12 cellular contexts compared by ENCODE assay signal in genomic region chr18:69257861-69258458, GRCh38.
DNase-seq lines count a peak whose midpoint lies in the region; TF ChIP-seq lines count a peak whose summit lies in the region.
"Had no signal": no experiment of that assay in that cellular context is flagged by ENCODE, and none has a peak within 500 bp of the region (broad histone marks: within the 10 kb centered on the region; RNA-seq: fewer than 3 reads in every experiment).

No MANE protein-coding gene starts in this region.

- no peaks in the 10 kb centered on the region for H3K27me3 ChIP-seq in trophoblast cell (ENCODE audit: insufficient read depth, low read length)
- no peaks in the 10 kb centered on the region for H3K27me3 ChIP-seq in ovary
- H3K27me3 ChIP-seq: right atrium auricular region, tibial nerve had no signal

- TF ChIP-seq EP300 in ovary (IDR thresholded peaks at IDR 0.05): no peak

- no peak overlapping the region for H2AK5ac ChIP-seq in trophoblast cell (ENCODE audit: low read length)

- H3K36me3 ChIP-seq in trophoblast cell (ENCODE audit: control insufficient read depth in 1 of 2, insufficient read depth in 2 of 2, low read length in 2 of 2) (no peaks in the 10 kb centered on the region), ovary (no peaks in the 10 kb centered on the region)
- H3K36me3 ChIP-seq: right atrium auricular region, tibial nerve had no signal

- H3K9ac ChIP-seq in trophoblast cell (ENCODE audit: low read length): no peak overlapping the region

- no peak overlapping the region for H3K27ac Mint-ChIP-seq in activated naive CD8-positive, alpha-beta T cell treated with anti-CD3 and anti-CD28 coated beads for 36 hours

- no peak overlapping the region for H2BK12ac ChIP-seq in trophoblast cell (ENCODE audit: low read length)

- H3K4ac ChIP-seq in trophoblast cell (ENCODE audit: low read depth, low read length): no peak overlapping the region

- no peak overlapping the region for H3K27ac ChIP-seq in trophoblast cell (ENCODE audit: low read depth, low read length)
- H3K27ac ChIP-seq in ovary: no peak overlapping the region
- H3K27ac ChIP-seq: right atrium auricular region, tibial nerve had no signal

- no peaks in the 10 kb centered on the region for H3K36me3 Mint-ChIP-seq in activated naive CD8-positive, alpha-beta T cell treated with anti-CD3 and anti-CD28 coated beads for 36 hours

- no peak overlapping the region for H2AFZ ChIP-seq in trophoblast cell (ENCODE audit: insufficient read depth, low read length, poor library complexity)

- TF ChIP-seq POLR2A in ovary (IDR thresholded peaks at IDR 0.05): no peak

- TF ChIP-seq CTCF in epithelial cell of esophagus (IDR thresholded peaks at IDR 0.05; ENCODE audit: insufficient read depth, low read depth, low read length, missing control alignments) (no peak), ovary (IDR thresholded peaks at IDR 0.05) (no peak)

- H3K9me3 Mint-ChIP-seq in activated naive CD8-positive, alpha-beta T cell treated with anti-CD3 and anti-CD28 coated beads for 36 hours: peaks cover 5% of the 10 kb centered on the region

- no CpG with 5 or more reads among the region's 7 CpGs for WGBS in trophoblast cell (ENCODE audit: extremely low coverage, insufficient coverage, insufficient read length)
- 83 to 90% (median 86%) methylated on average over 7 of the region's 7 CpGs for WGBS in ovary, 3 donors

- H3K27me3 Mint-ChIP-seq in activated naive CD8-positive, alpha-beta T cell treated with anti-CD3 and anti-CD28 coated beads for 36 hours: no peaks in the 10 kb centered on the region

- H3K4me1 ChIP-seq in trophoblast cell (ENCODE audit: control insufficient read depth in 1 of 2, insufficient read depth in 2 of 2, low read length in 2 of 2) (no peaks in the 10 kb centered on the region), ovary (ENCODE audit: insufficient read depth) (no peaks in the 10 kb centered on the region)
- H3K4me1 ChIP-seq: right atrium auricular region, tibial nerve had no signal

- no peak overlapping the region for H4K91ac ChIP-seq in trophoblast cell (ENCODE audit: low read depth, low read length)

- H3K79me1 ChIP-seq in trophoblast cell (ENCODE audit: low read length): no peaks in the 10 kb centered on the region

- H3K14ac ChIP-seq in trophoblast cell (ENCODE audit: low read length): no peak overlapping the region

- no peak overlapping the region for H3K4me2 ChIP-seq in trophoblast cell (ENCODE audit: low read length)

- no peak overlapping the region for H4K8ac ChIP-seq in trophoblast cell (ENCODE audit: low read depth, low read length)

- no peak overlapping the region for H3K23ac ChIP-seq in trophoblast cell (ENCODE audit: low read length)

- no peaks in the 10 kb centered on the region for H3K4me1 Mint-ChIP-seq in activated naive CD8-positive, alpha-beta T cell treated with anti-CD3 and anti-CD28 coated beads for 36 hours

- no peak overlapping the region for H2BK5ac ChIP-seq in trophoblast cell (ENCODE audit: low read depth, low read length, poor library complexity)

- H2BK120ac ChIP-seq in trophoblast cell (ENCODE audit: insufficient read depth, low read length, poor library complexity): no peak overlapping the region

- DNase-seq in GM04504 (ENCODE audit: low read depth) (peak; percentile 90), NCI-H69 (lab: John Stamatoyannopoulos, UW) (peak; percentile 42), epithelial cell of esophagus (ENCODE audit: low read depth) (peak; percentile 82), trophoblast cell (peak; percentile 17 to 51), ovary (no peak), activated gamma-delta T cell treated with Interleukin-2 at 50 U/mL for 16 hours (no peak)
- no peak for DNase-seq in activated effector memory CD4-positive, alpha-beta T cell treated with Interleukin-2 at 50 U/mL for 16 hours
- DNase-seq in activated naive CD8-positive, alpha-beta T cell treated with anti-CD3 and anti-CD28 coated beads for 36 hours: no peak
- DNase-seq: activated T-cell treated with anti-CD3 and anti-CD28 coated beads, Interleukin-2, amount 50 U/mL, for 1 hour; NCI-H1417 had no signal

- intact Hi-C loops in ovary (cut with DNase I): no loop called here

- H3K9me3 ChIP-seq in trophoblast cell (ENCODE audit: insufficient read depth, low read depth, low read length) (no peaks in the 10 kb centered on the region), ovary (no peaks in the 10 kb centered on the region)
- H3K9me3 ChIP-seq: right atrium auricular region had no signal

- H3K4me3 Mint-ChIP-seq in activated naive CD8-positive, alpha-beta T cell treated with anti-CD3 and anti-CD28 coated beads for 36 hours: no peak overlapping the region

- no peaks in the 10 kb centered on the region for H3K79me2 ChIP-seq in trophoblast cell (ENCODE audit: control insufficient read depth, insufficient read depth, low read length, poor library complexity)

- no peak overlapping the region for H3K4me3 ChIP-seq in epithelial cell of esophagus (ENCODE audit: low read length)
- H3K4me3 ChIP-seq in trophoblast cell (ENCODE audit: low read depth, low read length): no peak overlapping the region
- H3K4me3 ChIP-seq in ovary: no peak overlapping the region
- H3K4me3 ChIP-seq: right atrium auricular region, tibial nerve had no signal

- H3K18ac ChIP-seq in trophoblast cell (ENCODE audit: low read length): no peak overlapping the region

- no peak overlapping the region for H4K12ac ChIP-seq in trophoblast cell (ENCODE audit: low read depth, low read length)

Comparison
In these comparisons a context has a peak if more than half of its experiments do, and no peak if none do; other contexts are left out.
1. DNase-seq: peak in GM04504 (single experiment), NCI-H69 (single experiment), epithelial cell of esophagus (single experiment) and trophoblast cell (2 of 2); none in activated effector memory CD4-positive, alpha-beta T cell treated with Interleukin-2 at 50 U/mL for 16 hours (single experiment), ovary (0 of 5), activated gamma-delta T cell treated with Interleukin-2 at 50 U/mL for 16 hours (single experiment) and activated naive CD8-positive, alpha-beta T cell treated with anti-CD3 and anti-CD28 coated beads for 36 hours (single experiment).